ENCODE assay signal across 12 cellular contexts in genomic region chr6:154246723-154247118, GRCh38.
DNase-seq lines count a peak whose midpoint lies in the region; ATAC-seq and TF ChIP-seq lines count a peak whose summit lies in the region.
"Had no signal": no experiment of that assay in that cellular context is flagged by ENCODE, and none has a peak within 500 bp of the region (broad histone marks: within the 10 kb centered on the region; RNA-seq: fewer than 3 reads in every experiment).

No MANE protein-coding gene starts in this region.

- ATAC-seq in activated T-cell treated with anti-CD3 and anti-CD28 coated beads, Interleukin-2, amount 50 U/mL, for 72 hours (replicated peaks in 1 of 2): no peak
- ATAC-seq in GM19324 (IDR thresholded peaks at IDR 0.05; ENCODE audit: low FRiP score, unreplicated experiment) (no peak), heart left ventricle (no peak)

- H3K9me3 Mint-ChIP-seq in activated T-cell treated with anti-CD3 and anti-CD28 coated beads, Interleukin-2, amount 50 U/mL, for 72 hours: peaks cover 4 to 5% of the 10 kb centered on the region in 2 donors
- H3K9me3 Mint-ChIP-seq in activated T-helper 2 cell treated with anti-CD3 and anti-CD28 coated beads, Interferon-gamma antibody, Interleukin-2, Interleukin-4, amounts not matched to agents 10 μg/mL and 5 μg/mL and 100 μg/mL, durations not matched to agents 14 hours and 24 hours and 36 hours: peaks cover 8% of the 10 kb centered on the region

- H3K27me3 Mint-ChIP-seq in activated T-cell treated with anti-CD3 and anti-CD28 coated beads, Interleukin-2, amount 50 U/mL, for 72 hours (ENCODE audit: low read depth): peaks cover 5% of the 10 kb centered on the region
- H3K27me3 Mint-ChIP-seq in activated T-helper 2 cell treated with anti-CD3 and anti-CD28 coated beads, Interferon-gamma antibody, Interleukin-2, Interleukin-4, amounts not matched to agents 10 μg/mL and 5 μg/mL and 100 μg/mL, durations not matched to agents 14 hours and 24 hours and 36 hours (ENCODE audit: low read depth): peaks cover 23% of the 10 kb centered on the region

- H3K4me3 ChIP-seq in thymus (ENCODE audit: low read length) (peak overlapping the region; percentile 65), heart left ventricle (peak overlapping the region in 3 of 12 donors; percentile 28 to 51 (median 34))

- peak overlapping the region; percentile 84 to 95 for H3K4me3 Mint-ChIP-seq in activated T-cell treated with anti-CD3 and anti-CD28 coated beads, Interleukin-2, amount 50 U/mL, for 72 hours
- peak overlapping the region; percentile 84 for H3K4me3 Mint-ChIP-seq in activated T-helper 2 cell treated with anti-CD3 and anti-CD28 coated beads, Interferon-gamma antibody, Interleukin-2, Interleukin-4, amounts not matched to agents 10 μg/mL and 5 μg/mL and 100 μg/mL, durations not matched to agents 14 hours and 24 hours and 36 hours (ENCODE audit: low read depth)

- H3K27ac Mint-ChIP-seq in activated T-cell treated with anti-CD3 and anti-CD28 coated beads, Interleukin-2, amount 50 U/mL, for 72 hours: peak overlapping the region; percentile 99
- H3K27ac Mint-ChIP-seq in activated T-helper 2 cell treated with anti-CD3 and anti-CD28 coated beads, Interferon-gamma antibody, Interleukin-2, Interleukin-4, amounts not matched to agents 10 μg/mL and 5 μg/mL and 100 μg/mL, durations not matched to agents 14 hours and 24 hours and 36 hours: peak overlapping the region; percentile 6

- peaks cover 12 to 16% of the 10 kb centered on the region in 2 donors for H3K36me3 Mint-ChIP-seq in activated T-cell treated with anti-CD3 and anti-CD28 coated beads, Interleukin-2, amount 50 U/mL, for 72 hours (ENCODE audit: insufficient read depth in 2 of 2)
- H3K36me3 Mint-ChIP-seq in activated T-helper 2 cell treated with anti-CD3 and anti-CD28 coated beads, Interferon-gamma antibody, Interleukin-2, Interleukin-4, amounts not matched to agents 10 μg/mL and 5 μg/mL and 100 μg/mL, durations not matched to agents 14 hours and 24 hours and 36 hours (ENCODE audit: low read depth): peaks cover 25% of the 10 kb centered on the region

- TF ChIP-seq CTCF in heart left ventricle (IDR thresholded peaks at IDR 0.05): no peak

- H3K36me3 ChIP-seq in thymus (ENCODE audit: control insufficient read depth, insufficient read depth) (no peaks in the 10 kb centered on the region), heart left ventricle (no peaks in the 10 kb centered on the region)

- H3K27ac ChIP-seq in thymus (ENCODE audit: low read depth): peak overlapping the region; percentile 91
- peak overlapping the region in 1 of 12 donors; percentile 78 for H3K27ac ChIP-seq in heart left ventricle
- H3K27ac ChIP-seq: RWPE1 had no signal

- WGBS in thymus: 85% methylated on average over 7 of the region's 7 CpGs
- 73 to 87% (median 80%) methylated on average over 7 of the region's 7 CpGs for WGBS in heart left ventricle, 4 donors

- H3K27me3 ChIP-seq in thymus (ENCODE audit: control insufficient read depth, insufficient read depth) (no peaks in the 10 kb centered on the region), heart left ventricle (no peaks in the 10 kb centered on the region)

- TF ChIP-seq POLR2A in heart left ventricle (IDR thresholded peaks at IDR 0.05): no peak

- H3K4me1 Mint-ChIP-seq in activated T-cell treated with anti-CD3 and anti-CD28 coated beads, Interleukin-2, amount 50 U/mL, for 72 hours (ENCODE audit: low read depth): peaks cover 96% of the 10 kb centered on the region
- H3K4me1 Mint-ChIP-seq in activated T-helper 2 cell treated with anti-CD3 and anti-CD28 coated beads, Interferon-gamma antibody, Interleukin-2, Interleukin-4, amounts not matched to agents 10 μg/mL and 5 μg/mL and 100 μg/mL, durations not matched to agents 14 hours and 24 hours and 36 hours (ENCODE audit: low read depth): peaks cover 76% of the 10 kb centered on the region

- peaks cover 33% of the 10 kb centered on the region for H3K4me1 ChIP-seq in thymus (ENCODE audit: control insufficient read depth, insufficient read depth, low read length)
- peaks cover 0 to 32% (median 0%) of the 10 kb centered on the region in 12 donors for H3K4me1 ChIP-seq in heart left ventricle

- DNase-seq in activated T-cell treated with anti-CD3 and anti-CD28 coated beads, Interleukin-2, amount 50 U/mL, for 72 hours: no peak
- DNase-seq in activated T-cell treated with anti-CD3 and anti-CD28 coated beads, Interleukin-2, amount 50 U/mL, for 48 hours: no peak
- no peak for DNase-seq in activated T-helper 2 cell treated with anti-CD3 and anti-CD28 coated beads, Interferon-gamma antibody, Interleukin-2, Interleukin-4, amounts not matched to agents 10 μg/mL and 5 μg/mL and 100 μg/mL, durations not matched to agents 14 hours and 24 hours and 36 hours (ENCODE audit: low spot score)
- DNase-seq in kidney tubule cell (ENCODE audit: low spot score): peak; percentile 46
- DNase-seq in cerebellar cortex (ENCODE audit: low spot score): no peak
- DNase-seq in heart left ventricle: no peak
- DNase-seq: aorta, GDM1, NCI-H2029 had no signal

- intact Hi-C loops in activated T-helper 2 cell treated with anti-CD3 and anti-CD28 coated beads, Interferon-gamma antibody, Interleukin-2, Interleukin-4, amounts not matched to agents 10 μg/mL and 5 μg/mL and 100 μg/mL, durations not matched to agents 14 hours and 24 hours and 36 hours (cut with micrococcal nuclease): loop anchor here (1.0 to 5.0 kb wide), 4 partner anchors 14 to 1264 kb away; partner anchors contain the start of gene FBXO5
- intact Hi-C loops in heart left ventricle (cut with DNase I): no loop called here

- no peaks in the 10 kb centered on the region for H3K9me3 ChIP-seq in thymus (ENCODE audit: control insufficient read depth)
- H3K9me3 ChIP-seq in heart left ventricle: no peaks in the 10 kb centered on the region
